ENCODE assay signal across 26 cellular contexts in genomic region chr18:11671156-11671555, GRCh38.
"Had no signal": no experiment of that assay in that cellular context is flagged by ENCODE, and none has a peak within 500 bp of the region (broad histone marks: within the 10 kb centered on the region; RNA-seq: fewer than 3 reads in every experiment).

No MANE protein-coding gene starts in this region.

- H3K4me3 Mint-ChIP-seq: activated CD4-positive, alpha-beta T cell treated with anti-CD3 and anti-CD28 coated beads, Interleukin-2, amount 10 ng/mL, durations not matched to agents 24 days and 14 days; activated naive CD4-positive, alpha-beta T cell treated with anti-CD3 and anti-CD28 coated beads, Interleukin-2, amount 10 ng/mL, durations not matched to agents 7 days and 5 days; activated naive CD8-positive, alpha-beta T cell treated with anti-CD3 and anti-CD28 coated beads for 36 hours; T-helper 2 cell treated with Interferon-gamma antibody and Interleukin-4, amounts not matched to agents 5 μg/mL and 100 μg/mL, for 36 hours; WTC11 had no signal

- H3K4me1 ChIP-seq: breast epithelium, SJSA1 had no signal

- H3K4me3 ChIP-seq: breast epithelium, K562, SJSA1 had no signal

- H3K27ac ChIP-seq: breast epithelium, SJSA1 had no signal

- H3K36me3 Mint-ChIP-seq: activated naive CD4-positive, alpha-beta T cell treated with anti-CD3 and anti-CD28 coated beads, Interleukin-2, amount 10 ng/mL, durations not matched to agents 7 days and 5 days; activated naive CD8-positive, alpha-beta T cell treated with anti-CD3 and anti-CD28 coated beads for 36 hours; WTC11 had no signal

- DNase-seq: activated CD4-positive, alpha-beta T cell treated with anti-CD3 and anti-CD28 coated beads for 1 hour; activated CD4-positive, alpha-beta T cell treated with anti-CD3 and anti-CD28 coated beads, Interleukin-2, amount 10 ng/mL, durations not matched to agents 24 days and 14 days; activated CD4-positive, alpha-beta T cell treated with anti-CD3 and anti-CD28 coated beads, Interleukin-2, amount 50 U/mL, for 48 hours; activated gamma-delta T cell treated with Interleukin-2 at 50 U/mL for 16 hours; activated naive CD4-positive, alpha-beta T cell treated with anti-CD3 and anti-CD28 coated beads, Interleukin-2, amount 10 ng/mL, durations not matched to agents 7 days and 5 days; activated naive CD8-positive, alpha-beta T cell treated with anti-CD3 and anti-CD28 coated beads for 36 hours; activated T-cell treated with anti-CD3 and anti-CD28 coated beads for 4 hours; activated T-cell treated with anti-CD3 and anti-CD28 coated beads, Interleukin-2, amount 50 U/mL, for 48 hours; caudate nucleus; Karpas-422; NCI-H1048; NCI-H146; NCI-H187 treated with DMSO at 0.1 percent for 48 hours; NCI-H2081 treated with DMSO at 0.1 percent for 48 hours; NCI-H446; NCI-H524; PC-3; SHP77; SW 1271 had no signal

- H3K36me3 ChIP-seq: breast epithelium, SJSA1 had no signal

- ATAC-seq: K562, PC-3, SK-N-SH treated with all-trans-retinoic acid at 6 μM for 48 hours, WTC11 had no signal

- H3K4me1 Mint-ChIP-seq: activated CD4-positive, alpha-beta T cell treated with anti-CD3 and anti-CD28 coated beads, Interleukin-2, amount 10 ng/mL, durations not matched to agents 24 days and 14 days; activated naive CD4-positive, alpha-beta T cell treated with anti-CD3 and anti-CD28 coated beads, Interleukin-2, amount 10 ng/mL, durations not matched to agents 7 days and 5 days; activated naive CD8-positive, alpha-beta T cell treated with anti-CD3 and anti-CD28 coated beads for 36 hours had no signal

- H3K9me3 Mint-ChIP-seq: activated CD4-positive, alpha-beta T cell treated with anti-CD3 and anti-CD28 coated beads, Interleukin-2, amount 10 ng/mL, durations not matched to agents 24 days and 14 days; activated naive CD4-positive, alpha-beta T cell treated with anti-CD3 and anti-CD28 coated beads, Interleukin-2, amount 10 ng/mL, durations not matched to agents 7 days and 5 days; activated naive CD8-positive, alpha-beta T cell treated with anti-CD3 and anti-CD28 coated beads for 36 hours; activated T-helper 2 cell treated with anti-CD3 and anti-CD28 coated beads, Interferon-gamma antibody, Interleukin-2, Interleukin-4, amounts not matched to agents 10 μg/mL and 5 μg/mL and 100 μg/mL, durations not matched to agents 14 hours and 24 hours and 36 hours; T-helper 2 cell treated with Interferon-gamma antibody and Interleukin-4, amounts not matched to agents 5 μg/mL and 100 μg/mL, for 36 hours; WTC11 had no signal

- H3K27ac Mint-ChIP-seq: activated CD4-positive, alpha-beta T cell treated with anti-CD3 and anti-CD28 coated beads, Interleukin-2, amount 10 ng/mL, durations not matched to agents 24 days and 14 days; activated naive CD4-positive, alpha-beta T cell treated with anti-CD3 and anti-CD28 coated beads, Interleukin-2, amount 10 ng/mL, durations not matched to agents 7 days and 5 days; activated naive CD8-positive, alpha-beta T cell treated with anti-CD3 and anti-CD28 coated beads for 36 hours; activated T-helper 2 cell treated with anti-CD3 and anti-CD28 coated beads, Interferon-gamma antibody, Interleukin-2, Interleukin-4, amounts not matched to agents 10 μg/mL and 5 μg/mL and 100 μg/mL, durations not matched to agents 14 hours and 24 hours and 36 hours; T-helper 2 cell treated with Interferon-gamma antibody and Interleukin-4, amounts not matched to agents 5 μg/mL and 100 μg/mL, for 36 hours; WTC11 had no signal

- H3K27me3 Mint-ChIP-seq: activated CD4-positive, alpha-beta T cell treated with anti-CD3 and anti-CD28 coated beads, Interleukin-2, amount 10 ng/mL, durations not matched to agents 24 days and 14 days had no signal

- H3K9me3 ChIP-seq: breast epithelium, SJSA1 had no signal
